ENCODE assay signal across 18 cellular contexts in genomic region chr2:201983174-201983573, GRCh38. TPM values are rescaled to one million over a fixed set of nuclear protein-coding genes. Genes with fewer than 3 reads are reported as not detected.
DNase-seq lines count a peak whose midpoint lies in the region; ATAC-seq, FAIRE-seq and TF ChIP-seq lines count a peak whose summit lies in the region.
"Had no signal": no experiment of that assay in that cellular context is flagged by ENCODE, and none has a peak within 500 bp of the region (broad histone marks: within the 10 kb centered on the region; RNA-seq: fewer than 3 reads in every experiment).

No MANE protein-coding gene starts in this region.

- TF ChIP-seq POLR2A in HepG2 (IDR thresholded peaks at IDR 0.05; ENCODE audit: insufficient read depth in 1 of 2, low read depth in 2 of 2, low read length in 2 of 2) (no peak), right lobe of liver (IDR thresholded peaks at IDR 0.05) (no peak)

- peak overlapping the region; percentile 95 for H3K27ac Mint-ChIP-seq in neural crest cell (ENCODE audit: unreplicated experiment)
- H3K27ac Mint-ChIP-seq: B cell; CD4-positive, alpha-beta T cell had no signal

- no peak overlapping the region for H2AFZ ChIP-seq in HepG2 (ENCODE audit: low read length)

- TF ChIP-seq EP300 in HepG2 (IDR thresholded peaks at IDR 0.05; ENCODE audit: low read depth in 2 of 2, low read length in 2 of 2) (no peak), HepG2 (CRISPR knock-in tag; IDR thresholded peaks at IDR 0.05; ENCODE audit: borderline replicate concordance) (no peak)

- H4K20me1 ChIP-seq in HepG2 (ENCODE audit: insufficient read depth, low read length), result no peaks in the 10 kb centered on the region

- no peaks in the 10 kb centered on the region for H3K79me2 ChIP-seq in HepG2 (ENCODE audit: insufficient read depth, low read length)

- ATAC-seq in HepG2, result no peak
- ATAC-seq in right lobe of liver, result no peak
- no peak for ATAC-seq in HG02970 (IDR thresholded peaks at IDR 0.05; ENCODE audit: low FRiP score, unreplicated experiment)
- no peak for ATAC-seq in HG02938 (IDR thresholded peaks at IDR 0.05; ENCODE audit: unreplicated experiment)
- no peak for ATAC-seq in GM18868 (IDR thresholded peaks at IDR 0.05; ENCODE audit: unreplicated experiment)

- H3K4me3 ChIP-seq in HepG2 (replicated peaks in 1 of 3; ENCODE audit: insufficient read depth in 1 of 3, low read depth in 2 of 3, low read length in 3 of 3) (no peak overlapping the region), right lobe of liver (no peak overlapping the region), ectodermal cell (ENCODE audit: insufficient read depth, low read depth, low read length) (no peak overlapping the region)

- CTCF ChIA-PET in HepG2 (lab: Yijun Ruan, JAX; ENCODE audit: low intra/inter-chr PET ratio, low total read pairs), result no interaction called here

- peaks cover 73% of the 10 kb centered on the region for H3K4me1 Mint-ChIP-seq in neural crest cell
- H3K4me1 Mint-ChIP-seq: B cell had no signal

- BruUV-seq in HepG2 (replicated peaks; lab: Mats Ljungman, UMichigan), result no TSS peak

- H3K27ac ChIP-seq in HepG2 (ENCODE audit: extremely low read length, insufficient read depth, low read length) (no peak overlapping the region), right lobe of liver (no peak overlapping the region), ectodermal cell (ENCODE audit: insufficient read depth, low read depth, low read length, poor library complexity, severe bottlenecking) (peak overlapping the region; percentile 31)

- H3K4me3 Mint-ChIP-seq in neural crest cell, result peak overlapping the region; percentile 61
- H3K4me3 Mint-ChIP-seq: B cell; CD4-positive, alpha-beta T cell had no signal

- H3K4me2 ChIP-seq in HepG2 (ENCODE audit: low read depth, low read length), result no peak overlapping the region

- WGBS in HepG2 (ENCODE audit: low lambda C conversion rate), result 72% methylated on average over 2 of the region's 2 CpGs
- 72% methylated on average over 2 of the region's 2 CpGs for WGBS in right lobe of liver (ENCODE audit: insufficient coverage, low coverage, low lambda C conversion rate, missing lambda C conversion rate)
- 58 to 59% methylated on average over 2 of the region's 2 CpGs for WGBS in ectodermal cell, 2 experiments

- no peak for TF ChIP-seq CTCF in HepG2 (CRISPR knock-in tag; IDR thresholded peaks at IDR 0.05)
- TF ChIP-seq CTCF in right lobe of liver (IDR thresholded peaks at IDR 0.05), result no peak
- TF ChIP-seq CTCF in neural crest cell (conservative IDR thresholded peaks at IDR 0.05), result no peak

- in situ Hi-C loops in HepG2 (cut with HindIII; ENCODE audit: extremely low pct_ligation_motif_present, low pct_unique_long_range_greater_than_20kb), result no loop called here

- no peaks in the 10 kb centered on the region for H3K27me3 Mint-ChIP-seq in neural crest cell (ENCODE audit: low read depth)

- H3K36me3 Mint-ChIP-seq in neural crest cell (ENCODE audit: low read depth), result no peaks in the 10 kb centered on the region

- H3K36me3 ChIP-seq in HepG2 (replicated peaks in 1 of 2; ENCODE audit: control insufficient read depth in 1 of 2, insufficient read depth in 2 of 2, low read length in 2 of 2) (no peaks in the 10 kb centered on the region), right lobe of liver (no peaks in the 10 kb centered on the region), ectodermal cell (ENCODE audit: control insufficient read depth, insufficient read depth, low read length) (no peaks in the 10 kb centered on the region)

- H3K27me3 ChIP-seq in HepG2 (ENCODE audit: control insufficient read depth in 1 of 2, insufficient read depth in 2 of 2, low read length in 2 of 2) (no peaks in the 10 kb centered on the region), right lobe of liver (no peaks in the 10 kb centered on the region), ectodermal cell (ENCODE audit: control insufficient read depth, insufficient read depth, low read length, poor library complexity, severe bottlenecking) (no peaks in the 10 kb centered on the region)

- no peak for TF ChIP-seq RAD21 in HepG2 (CRISPR knock-in tag; IDR thresholded peaks at IDR 0.05)

- no peak overlapping the region for H3K9ac ChIP-seq in HepG2 (ENCODE audit: insufficient read depth, low read depth, low read length)

- no peak for FAIRE-seq in HepG2 (lab: Jason Lieb, UNC)
- FAIRE-seq: A204.1, GM12892, HTR-8/SVneo had no signal

- no peaks in the 10 kb centered on the region for H3K9me3 ChIP-seq in HepG2 (ENCODE audit: low read length)
- no peaks in the 10 kb centered on the region for H3K9me3 ChIP-seq in right lobe of liver
- H3K9me3 ChIP-seq in ectodermal cell (ENCODE audit: control insufficient read depth, low read length), result no peaks in the 10 kb centered on the region

- POLR2A ChIA-PET in HepG2 (lab: Yijun Ruan, JAX), result no interaction called here

- H3K4me1 ChIP-seq in HepG2 (ENCODE audit: insufficient read depth, low read length) (peaks cover 34% of the 10 kb centered on the region), right lobe of liver (no peaks in the 10 kb centered on the region), ectodermal cell (ENCODE audit: control insufficient read depth, insufficient read depth, low read length) (peaks cover 20% of the 10 kb centered on the region)

- DNase-seq in HepG2 (ENCODE audit: low spot score), result no peak
- no peak for DNase-seq in right lobe of liver
- no peak for DNase-seq in neural crest cell (ENCODE audit: low read depth, low spot score)
- DNase-seq: Calu3; CD4-positive, alpha-beta T cell; DMS153; DMS79 treated with DMSO at 0.1 percent for 48 hours; EL; GDM1; H7 had no signal

- intact Hi-C loops in HepG2 (cut with micrococcal nuclease; ENCODE audit: unreplicated experiment), result no loop called here
- intact Hi-C loops in right lobe of liver (cut with DNase I), result no loop called here

- no peaks in the 10 kb centered on the region for H3K9me3 Mint-ChIP-seq in neural crest cell
- H3K9me3 Mint-ChIP-seq: CD4-positive, alpha-beta T cell had no signal

TF ChIP-seq in HepG2, 621 proteins besides CTCF, POLR2A, EP300 and RAD21:
- 0 out of 2 replicates have a peak, but pooled peaks have one; percentile 30 for TF ChIP-seq NR2C2 (CRISPR knock-in tag; IDR thresholded peaks at IDR 0.05; ENCODE audit: borderline replicate concordance)
- no peak for TF ChIP-seq ZNF75D (CRISPR knock-in tag; IDR thresholded peaks at IDR 0.05; ENCODE audit: borderline replicate concordance)
- TF ChIP-seq PPARG (CRISPR knock-in tag; conservative IDR thresholded peaks at IDR 0.05), result no peak
- TF ChIP-seq NR2F6 (IDR thresholded peaks at IDR 0.05), result peak; percentile 48; the same call in 1 of the 2 replicates
- TF ChIP-seq NR2F6 (CRISPR knock-in tag; IDR thresholded peaks at IDR 0.05), result no peak

RNA-seq across cellular contexts. Expression of gene FZD7, which starts 50.5 kb away (rescaled TPM):
- total RNA-seq in HepG2 (2016; rRNA removed; fragmentation: Illumina TruSeq; extraction: Trizol), result 0.13 TPM in 1 of 2 replicates, not detected in the other
- total RNA-seq in HepG2 (2016; cell fraction: cytosol; rRNA removed; fragmentation: Illumina TruSeq; extraction: Trizol; ENCODE audit: low read depth), result not detected in 2 replicates
- total RNA-seq in HepG2 (2016; cell fraction: insoluble cytoplasmic fraction; rRNA removed; fragmentation: Illumina TruSeq; extraction: Trizol), result 0.06 and 0.24 TPM in 2 replicates
- 0.03 TPM in 1 of 2 replicates, not detected in the other for total RNA-seq in HepG2 (2016; cell fraction: membrane; rRNA removed; fragmentation: Illumina TruSeq; extraction: Trizol)
- 0.19 and 0.31 TPM in 2 replicates for total RNA-seq in HepG2 (2016; cell fraction: nucleus; rRNA removed; fragmentation: Illumina TruSeq; extraction: Trizol)
- 0.38 and 0.48 TPM in 2 replicates for polyA plus RNA-seq in HepG2 (2011; rRNA removed)
- polyA plus RNA-seq in HepG2 (2011; cell fraction: cytosol; rRNA removed), result 0.50 and 0.70 TPM in 2 replicates
- polyA plus RNA-seq in HepG2 (2011; cell fraction: nucleus; rRNA removed), result 0.87 and 1.0 TPM in 2 replicates
- polyA plus RNA-seq in HepG2 (2012), result 0.68 and 1.2 TPM in 2 replicates
- not detected in 2 replicates for polyA plus RNA-seq in HepG2 (2016; cell fraction: cytosol; fragmentation: Illumina TruSeq; extraction: Trizol; ENCODE audit: low read depth)
- 0.05 and 0.09 TPM in 2 replicates for polyA plus RNA-seq in HepG2 (2016; cell fraction: insoluble cytoplasmic fraction; fragmentation: Illumina TruSeq; extraction: Trizol; ENCODE audit: low read depth)
- polyA plus RNA-seq in HepG2 (2016; cell fraction: membrane; fragmentation: Illumina TruSeq; extraction: Trizol; ENCODE audit: low read depth), result 0.03 TPM in 1 of 2 replicates, not detected in the other
- polyA plus RNA-seq in HepG2 (2016; cell fraction: nucleus; fragmentation: Illumina TruSeq; extraction: Trizol; ENCODE audit: insufficient read depth, low read depth), result 0.27 and 0.42 TPM in 2 replicates
- 3.7 and 9.1 TPM in 2 replicates for polyA minus RNA-seq in HepG2 (2011; rRNA and poly(A)+ RNA removed; ENCODE audit: low replicate concordance)
- polyA minus RNA-seq in HepG2 (2011; cell fraction: cytosol; rRNA and poly(A)+ RNA removed), result 1.2 and 1.5 TPM in 2 replicates
- polyA minus RNA-seq in HepG2 (2011; cell fraction: nucleus; rRNA and poly(A)+ RNA removed), result 0.75 and 0.77 TPM in 2 replicates
- 1 to 10 TPM in 2 of 6 experiments, under 1 TPM in 4; 0.48 to 1.4 (median 0.65) TPM for total RNA-seq in right lobe of liver
- polyA plus RNA-seq in ectodermal cell (2013, experiment 1 of 4), result 229 TPM
- polyA plus RNA-seq in ectodermal cell (2013, experiment 2 of 4), result 222 TPM
- 189 TPM for polyA plus RNA-seq in ectodermal cell (2013, experiment 3 of 4)
- polyA plus RNA-seq in ectodermal cell (2013, experiment 4 of 4), result 191 TPM
- 89.1 and 91.0 TPM in 2 replicates for total RNA-seq in neural crest cell

Comparison
In these comparisons a context has a peak if more than half of its experiments do, and no peak if none do; other contexts are left out.
1. RNA of gene FZD7, which starts 50.5 kb away (total RNA-seq): 89.1 to 91.0 TPM in neural crest cell; 0.48 to 1.4 TPM in right lobe of liver and 0.03 to 0.31 TPM in HepG2; every median in the first group is over 10 times any median in the second.